Comparison of ENCODE assay signal across 2 cellular contexts in the genomic region with DNA sequence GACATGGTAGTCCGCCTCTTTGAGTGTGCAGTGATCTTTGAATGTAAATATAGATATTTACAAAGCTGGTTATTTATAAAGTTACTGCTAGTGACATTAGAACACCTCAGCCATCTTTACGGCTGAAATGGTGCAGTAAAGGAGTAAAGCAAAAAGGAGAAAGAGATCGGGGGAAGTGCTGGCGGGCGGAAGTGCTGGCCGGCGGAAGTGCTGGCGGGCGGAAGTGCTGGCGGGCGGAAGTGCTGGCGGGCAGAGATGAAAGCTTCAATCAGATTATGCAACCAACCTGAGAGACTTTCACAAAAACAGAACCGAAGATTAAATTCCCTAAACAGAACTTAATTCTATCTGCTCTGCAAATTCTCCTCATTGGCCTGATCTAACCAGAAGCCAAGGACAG.
TF ChIP-seq lines count a peak whose summit lies in the region.

No MANE protein-coding gene starts in this region.

TF ChIP-seq in SK-N-SH, 30 proteins besides CTCF, POLR2A, EP300 and RAD21 (continued from another document):
- no peak for TF ChIP-seq NRF1 (IDR thresholded peaks at IDR 0.05; ENCODE audit: low read depth, low read length)
- TF ChIP-seq CHD2 (IDR thresholded peaks at IDR 0.05; ENCODE audit: low read length, partially characterized antibody), result no peak
- no peak for TF ChIP-seq RXRA (IDR thresholded peaks at IDR 0.05; ENCODE audit: borderline replicate concordance, low read depth)
- TF ChIP-seq, protein P1, sequence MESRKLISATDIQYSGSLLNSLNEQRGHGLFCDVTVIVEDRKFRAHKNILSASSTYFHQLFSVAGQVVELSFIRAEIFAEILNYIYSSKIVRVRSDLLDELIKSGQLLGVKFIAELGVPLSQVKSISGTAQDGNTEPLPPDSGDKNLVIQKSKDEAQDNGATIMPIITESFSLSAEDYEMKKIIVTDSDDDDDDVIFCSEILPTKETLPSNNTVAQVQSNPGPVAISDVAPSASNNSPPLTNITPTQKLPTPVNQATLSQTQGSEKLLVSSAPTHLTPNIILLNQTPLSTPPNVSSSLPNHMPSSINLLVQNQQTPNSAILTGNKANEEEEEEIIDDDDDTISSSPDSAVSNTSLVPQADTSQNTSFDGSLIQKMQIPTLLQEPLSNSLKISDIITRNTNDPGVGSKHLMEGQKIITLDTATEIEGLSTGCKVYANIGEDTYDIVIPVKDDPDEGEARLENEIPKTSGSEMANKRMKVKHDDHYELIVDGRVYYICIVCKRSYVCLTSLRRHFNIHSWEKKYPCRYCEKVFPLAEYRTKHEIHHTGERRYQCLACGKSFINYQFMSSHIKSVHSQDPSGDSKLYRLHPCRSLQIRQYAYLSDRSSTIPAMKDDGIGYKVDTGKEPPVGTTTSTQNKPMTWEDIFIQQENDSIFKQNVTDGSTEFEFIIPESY (IDR thresholded peaks at IDR 0.05; ENCODE audit: borderline replicate concordance, low read depth), result no peak
- no peak for TF ChIP-seq FOSL2 (IDR thresholded peaks at IDR 0.05; ENCODE audit: borderline replicate concordance, low read depth)
- TF ChIP-seq YY1 (IDR thresholded peaks at IDR 0.05; ENCODE audit: low read depth), result no peak
- TF ChIP-seq GABPA (IDR thresholded peaks at IDR 0.05; ENCODE audit: low read depth), result no peak
- no peak for TF ChIP-seq POLR2AphosphoS5 (IDR thresholded peaks at IDR 0.05; ENCODE audit: low read depth, low read length)
- TF ChIP-seq RCOR1 (IDR thresholded peaks at IDR 0.05; ENCODE audit: low read length), result no peak
- no peak for TF ChIP-seq NFIC (IDR thresholded peaks at IDR 0.05; ENCODE audit: borderline replicate concordance)
- no peak for TF ChIP-seq JUND (IDR thresholded peaks at IDR 0.05)
- no peak for TF ChIP-seq TAF1 (IDR thresholded peaks at IDR 0.05; ENCODE audit: borderline replicate concordance, low read depth, low read length)
- no peak for TF ChIP-seq MXI1 (IDR thresholded peaks at IDR 0.05; ENCODE audit: low read depth, low read length)
- TF ChIP-seq TEAD4 (IDR thresholded peaks at IDR 0.05; ENCODE audit: borderline replicate concordance, insufficient read depth), result no peak
- no peak for TF ChIP-seq MEF2A (IDR thresholded peaks at IDR 0.05; ENCODE audit: borderline replicate concordance, low read depth)
- TF ChIP-seq RFX5 (IDR thresholded peaks at IDR 0.05; ENCODE audit: low read length), result no peak

TF ChIP-seq in SK-N-SH treated with all-trans-retinoic acid at 6 μM for 48 hours, 23 proteins besides CTCF, POLR2A, EP300 and RAD21 (continued from another document):
- TF ChIP-seq ARNTL (CRISPR knock-in tag; IDR thresholded peaks at IDR 0.05; ENCODE audit: borderline replicate concordance, low read depth) (no peak), ZNF8 (CRISPR knock-in tag; IDR thresholded peaks at IDR 0.05) (no peak), TOX (CRISPR knock-in tag; IDR thresholded peaks at IDR 0.05; ENCODE audit: borderline replicate concordance) (no peak)
- TF ChIP-seq, protein P2, sequence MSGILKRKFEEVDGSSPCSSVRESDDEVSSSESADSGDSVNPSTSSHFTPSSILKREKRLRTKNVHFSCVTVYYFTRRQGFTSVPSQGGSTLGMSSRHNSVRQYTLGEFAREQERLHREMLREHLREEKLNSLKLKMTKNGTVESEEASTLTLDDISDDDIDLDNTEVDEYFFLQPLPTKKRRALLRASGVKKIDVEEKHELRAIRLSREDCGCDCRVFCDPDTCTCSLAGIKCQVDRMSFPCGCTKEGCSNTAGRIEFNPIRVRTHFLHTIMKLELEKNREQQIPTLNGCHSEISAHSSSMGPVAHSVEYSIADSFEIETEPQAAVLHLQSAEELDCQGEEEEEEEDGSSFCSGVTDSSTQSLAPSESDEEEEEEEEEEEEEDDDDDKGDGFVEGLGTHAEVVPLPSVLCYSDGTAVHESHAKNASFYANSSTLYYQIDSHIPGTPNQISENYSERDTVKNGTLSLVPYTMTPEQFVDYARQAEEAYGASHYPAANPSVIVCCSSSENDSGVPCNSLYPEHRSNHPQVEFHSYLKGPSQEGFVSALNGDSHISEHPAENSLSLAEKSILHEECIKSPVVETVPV (CRISPR knock-in tag; IDR thresholded peaks at IDR 0.05), result no peak
- TF ChIP-seq, protein P3, sequence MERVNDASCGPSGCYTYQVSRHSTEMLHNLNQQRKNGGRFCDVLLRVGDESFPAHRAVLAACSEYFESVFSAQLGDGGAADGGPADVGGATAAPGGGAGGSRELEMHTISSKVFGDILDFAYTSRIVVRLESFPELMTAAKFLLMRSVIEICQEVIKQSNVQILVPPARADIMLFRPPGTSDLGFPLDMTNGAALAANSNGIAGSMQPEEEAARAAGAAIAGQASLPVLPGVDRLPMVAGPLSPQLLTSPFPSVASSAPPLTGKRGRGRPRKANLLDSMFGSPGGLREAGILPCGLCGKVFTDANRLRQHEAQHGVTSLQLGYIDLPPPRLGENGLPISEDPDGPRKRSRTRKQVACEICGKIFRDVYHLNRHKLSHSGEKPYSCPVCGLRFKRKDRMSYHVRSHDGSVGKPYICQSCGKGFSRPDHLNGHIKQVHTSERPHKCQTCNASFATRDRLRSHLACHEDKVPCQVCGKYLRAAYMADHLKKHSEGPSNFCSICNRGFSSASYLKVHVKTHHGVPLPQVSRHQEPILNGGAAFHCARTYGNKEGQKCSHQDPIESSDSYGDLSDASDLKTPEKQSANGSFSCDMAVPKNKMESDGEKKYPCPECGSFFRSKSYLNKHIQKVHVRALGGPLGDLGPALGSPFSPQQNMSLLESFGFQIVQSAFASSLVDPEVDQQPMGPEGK (CRISPR knock-in tag; IDR thresholded peaks at IDR 0.05; ENCODE audit: borderline replicate concordance), result no peak
